Comparison of ENCODE assay signal across 21 cellular contexts in genomic region chr20:19958243-19958642, GRCh38.
"Had no signal": no experiment of that assay in that cellular context is flagged by ENCODE, and none has a peak within 500 bp of the region (broad histone marks: within the 10 kb centered on the region; RNA-seq: fewer than 3 reads in every experiment).

No MANE protein-coding gene starts in this region.

- H3K27me3 ChIP-seq: hepatocyte, right atrium auricular region, thyroid gland, upper lobe of right lung had no signal

- H3K9me3 Mint-ChIP-seq: activated CD4-positive, alpha-beta memory T cell treated with anti-CD3 and anti-CD28 coated beads for 36 hours; activated naive CD8-positive, alpha-beta T cell treated with anti-CD3 and anti-CD28 coated beads for 36 hours; natural killer cell had no signal

- FAIRE-seq: astrocyte had no signal

- H3K9me3 ChIP-seq: left ventricle myocardium inferior, psoas muscle, right atrium auricular region, thyroid gland, upper lobe of right lung had no signal

- H3K4me3 Mint-ChIP-seq: activated CD4-positive, alpha-beta memory T cell treated with anti-CD3 and anti-CD28 coated beads for 36 hours; activated naive CD8-positive, alpha-beta T cell treated with anti-CD3 and anti-CD28 coated beads for 36 hours; natural killer cell; T-helper 17 cell had no signal

- ATAC-seq: natural killer cell, psoas muscle, T-helper 17 cell, upper lobe of right lung had no signal

- H3K4me1 ChIP-seq: psoas muscle, right atrium auricular region had no signal

- H3K27ac Mint-ChIP-seq: activated CD4-positive, alpha-beta memory T cell treated with anti-CD3 and anti-CD28 coated beads for 36 hours; activated naive CD8-positive, alpha-beta T cell treated with anti-CD3 and anti-CD28 coated beads for 36 hours; natural killer cell; T-helper 17 cell had no signal

- H3K27me3 Mint-ChIP-seq: activated CD4-positive, alpha-beta memory T cell treated with anti-CD3 and anti-CD28 coated beads for 36 hours; activated naive CD8-positive, alpha-beta T cell treated with anti-CD3 and anti-CD28 coated beads for 36 hours; T-helper 17 cell had no signal

- H3K36me3 Mint-ChIP-seq: activated CD4-positive, alpha-beta memory T cell treated with anti-CD3 and anti-CD28 coated beads for 36 hours; activated naive CD8-positive, alpha-beta T cell treated with anti-CD3 and anti-CD28 coated beads for 36 hours; natural killer cell had no signal

- H3K4me3 ChIP-seq: coronary artery, hepatocyte, left ventricle myocardium inferior, psoas muscle, right atrium auricular region, thyroid gland, upper lobe of right lung had no signal

- H3K27ac ChIP-seq: coronary artery, hepatocyte, left ventricle myocardium inferior, psoas muscle, right atrium auricular region, thyroid gland, upper lobe of right lung had no signal

- DNase-seq: activated CD4-positive, alpha-beta memory T cell treated with anti-CD3 and anti-CD28 coated beads for 36 hours; activated CD4-positive, alpha-beta T cell treated with anti-CD3 and anti-CD28 coated beads for 48 hours; activated naive CD4-positive, alpha-beta T cell treated with Interleukin-2 at 50 U/mL for 16 hours; activated naive CD8-positive, alpha-beta T cell treated with anti-CD3 and anti-CD28 coated beads for 36 hours; activated T-cell treated with anti-CD3 and anti-CD28 coated beads, Interleukin-2, amount 50 U/mL, for 48 hours; cerebellar nuclear complex; foreskin melanocyte; glutamatergic neuron; left ventricle myocardium inferior; midbrain; natural killer cell; psoas muscle; stimulated activated CD4-positive, alpha-beta T cell treated with anti-CD3 and anti-CD28 coated beads, Interleukin-4, amount 100 ng/mL, for 24 hours; stimulated activated naive CD4-positive, alpha-beta T cell treated with Interleukin-2 at 50 U/mL for 16 hours; T-helper 17 cell; upper lobe of right lung had no signal

- H3K4me1 Mint-ChIP-seq: activated naive CD8-positive, alpha-beta T cell treated with anti-CD3 and anti-CD28 coated beads for 36 hours; natural killer cell had no signal
